ENCODE assay signal across 25 cellular contexts in genomic region chr12:116242740-116243139, GRCh38.
"Had no signal": no experiment of that assay in that cellular context is flagged by ENCODE, and none has a peak within 500 bp of the region (broad histone marks: within the 10 kb centered on the region; RNA-seq: fewer than 3 reads in every experiment).

No MANE protein-coding gene starts in this region.

- H3K9me3 Mint-ChIP-seq: naive thymus-derived CD4-positive, alpha-beta T cell; neural crest cell had no signal

- H3K4me3 ChIP-seq: colonic mucosa, esophagus squamous epithelium, hepatocyte, left ventricle myocardium inferior, lower lobe of right lung, pancreas, right lobe of liver, skin epidermis, suprapubic skin, thyroid gland, uterus had no signal

- ATAC-seq: left cardiac atrium, lower lobe of right lung had no signal

- H3K27ac ChIP-seq: colonic mucosa, esophagus squamous epithelium, lower lobe of right lung, right lobe of liver, suprapubic skin, uterus had no signal

- DNase-seq: colonic mucosa; dermis blood vessel endothelial cell; esophagus squamous epithelium; foreskin fibroblast; head of caudate nucleus; kidney; left cardiac atrium; left ventricle myocardium inferior; lower lobe of right lung; mesenchymal stem cell; midbrain; naive thymus-derived CD4-positive, alpha-beta T cell; occipital lobe; pancreas; right lobe of liver; stimulated activated CD4-positive, alpha-beta T cell treated with anti-CD3 and anti-CD28 coated beads, Interleukin-12 subunit alpha, Interleukin-12 subunit beta, amount 100 ng/mL, for 4 hours; stimulated activated naive CD4-positive, alpha-beta T cell treated with Interleukin-2 at 50 U/mL for 16 hours; thyroid gland; uterus had no signal

- H3K36me3 Mint-ChIP-seq: type B pancreatic cell had no signal

- H3K27me3 Mint-ChIP-seq: naive thymus-derived CD4-positive, alpha-beta T cell; progenitor cell of endocrine pancreas; type B pancreatic cell had no signal

- H3K27me3 ChIP-seq: colonic mucosa, esophagus squamous epithelium, hepatocyte, pancreas, right lobe of liver, suprapubic skin, thyroid gland, uterus had no signal

- H3K9me3 ChIP-seq: colonic mucosa, esophagus squamous epithelium, left ventricle myocardium inferior, lower lobe of right lung, pancreas, right lobe of liver, suprapubic skin, thyroid gland, uterus had no signal

- H3K27ac Mint-ChIP-seq: progenitor cell of endocrine pancreas had no signal

- H3K36me3 ChIP-seq: colonic mucosa, esophagus squamous epithelium, left ventricle myocardium inferior, lower lobe of right lung, pancreas, right lobe of liver, suprapubic skin, thyroid gland, uterus had no signal

- H3K4me3 Mint-ChIP-seq: neural crest cell, type B pancreatic cell had no signal
